9 cellular contexts compared by ENCODE assay signal in genomic region chr5:126595486-126596083, GRCh38. TPM values are rescaled to one million over a fixed set of nuclear protein-coding genes. Genes with fewer than 3 reads are reported as not detected.
DNase-seq lines count a peak whose midpoint lies in the region; ATAC-seq and TF ChIP-seq lines count a peak whose summit lies in the region.
"Had no signal": no experiment of that assay in that cellular context is flagged by ENCODE, and none has a peak within 500 bp of the region (broad histone marks: within the 10 kb centered on the region; RNA-seq: fewer than 3 reads in every experiment).

No MANE protein-coding gene starts in this region.

- no peaks in the 10 kb centered on the region for H3K9me3 Mint-ChIP-seq in activated CD8-positive, alpha-beta memory T cell treated with anti-CD3 and anti-CD28 coated beads, Interleukin-2, amount 10 ng/mL, durations not matched to agents 7 days and 5 days (ENCODE audit: low read depth)

- H3K4me1 ChIP-seq in PC-9 (replicated peaks; ENCODE audit: insufficient read depth) (peaks cover 27% of the 10 kb centered on the region), spleen (peaks cover 0 to 25% (median 23%) of the 10 kb centered on the region in 6 donors)

- H3K9me3 ChIP-seq in PC-9 (ENCODE audit: insufficient read depth, low read depth) = no peaks in the 10 kb centered on the region
- H3K9me3 ChIP-seq in spleen = peaks cover 0 to 5% (median 0%) of the 10 kb centered on the region in 8 donors

- no peak overlapping the region for H3K27ac ChIP-seq in PC-9
- H3K27ac ChIP-seq in spleen = peak overlapping the region in 6 of 8 donors; percentile 26 to 80 (median 72)

- peak; percentile 8 for DNase-seq in activated CD8-positive, alpha-beta memory T cell treated with anti-CD3 and anti-CD28 coated beads, Interleukin-2, amount 10 ng/mL, durations not matched to agents 7 days and 5 days
- DNase-seq in activated CD8-positive, alpha-beta memory T cell treated with anti-CD3 and anti-CD28 coated beads, Interleukin-2, amount 50 U/mL, for 4 hours = no peak
- DNase-seq in PC-9 (no peak), fibroblast of the aortic adventitia (ENCODE audit: low read depth) (no peak), spleen (no peak), OCI-M2 (lab: John Stamatoyannopoulos, UW; ENCODE audit: unreplicated experiment) (no peak), ureter (ENCODE audit: low spot score) (no peak), cerebellar cortex (ENCODE audit: low spot score) (no peak)
- DNase-seq: DND-41 had no signal

- 60 to 64% (median 62%) methylated on average over 21 to 22 of the region's 22 CpGs for WGBS in spleen, 5 donors

- no peak for TF ChIP-seq POLR2A in spleen (IDR thresholded peaks at IDR 0.05)

- peak overlapping the region; percentile 66 for H3K4me3 Mint-ChIP-seq in activated CD8-positive, alpha-beta memory T cell treated with anti-CD3 and anti-CD28 coated beads, Interleukin-2, amount 10 ng/mL, durations not matched to agents 7 days and 5 days

- intact Hi-C loops in PC-9 (cut with micrococcal nuclease; ENCODE audit: unreplicated experiment) = loop anchor here (1.0 to 10.0 kb wide), 4 partner anchors 53 to 243 kb away; partner anchors contain the start of genes GRAMD2B and LMNB1
- intact Hi-C loops in spleen (cut with DNase I; ENCODE audit: low total_unique reads) = no loop called here

- no peaks in the 10 kb centered on the region for H3K9me2 ChIP-seq in PC-9 (ENCODE audit: insufficient read depth)

- H3K36me3 ChIP-seq in PC-9 (ENCODE audit: low read depth) (no peaks in the 10 kb centered on the region), spleen (no peaks in the 10 kb centered on the region)

- no peaks in the 10 kb centered on the region for H3K27me3 ChIP-seq in PC-9 (ENCODE audit: insufficient read depth, low read depth)
- peaks cover 0 to 23% (median 0%) of the 10 kb centered on the region in 7 donors for H3K27me3 ChIP-seq in spleen (replicated peaks in 1 of 7)

- no peak overlapping the region for H3K27ac Mint-ChIP-seq in activated CD8-positive, alpha-beta memory T cell treated with anti-CD3 and anti-CD28 coated beads, Interleukin-2, amount 10 ng/mL, durations not matched to agents 7 days and 5 days

- peak overlapping the region; percentile 97 for H3K4me2 ChIP-seq in PC-9

- peak overlapping the region; percentile 81; the same call in 1 of the 2 replicates for H2AFZ ChIP-seq in PC-9

- H3K79me2 ChIP-seq in PC-9 (ENCODE audit: low read depth) = peaks cover 22% of the 10 kb centered on the region

- TF ChIP-seq CTCF in PC-9 (conservative IDR thresholded peaks at IDR 0.05) = no peak; the same call in 1 of the 2 replicates
- no peak for TF ChIP-seq CTCF in fibroblast of the aortic adventitia (IDR thresholded peaks at IDR 0.05; ENCODE audit: insufficient read depth, low read length)
- peak in 1 of 11 experiments; percentile 2 for TF ChIP-seq CTCF in spleen (IDR thresholded peaks at IDR 0.05 in 8 of 11, conservative IDR thresholded peaks at IDR 0.05 in 3 of 11)

- BruUV-seq in PC-9 (replicated peaks; lab: Mats Ljungman, UMichigan) = no TSS peak

- H4K20me1 ChIP-seq in PC-9 (ENCODE audit: insufficient read depth) = no peaks in the 10 kb centered on the region

- H3K36me3 Mint-ChIP-seq in activated CD8-positive, alpha-beta memory T cell treated with anti-CD3 and anti-CD28 coated beads, Interleukin-2, amount 10 ng/mL, durations not matched to agents 7 days and 5 days = peaks cover 1% of the 10 kb centered on the region

- peaks cover 35% of the 10 kb centered on the region for H3K27me3 Mint-ChIP-seq in activated CD8-positive, alpha-beta memory T cell treated with anti-CD3 and anti-CD28 coated beads, Interleukin-2, amount 10 ng/mL, durations not matched to agents 7 days and 5 days

- peaks cover 18% of the 10 kb centered on the region for H3K4me1 Mint-ChIP-seq in activated CD8-positive, alpha-beta memory T cell treated with anti-CD3 and anti-CD28 coated beads, Interleukin-2, amount 10 ng/mL, durations not matched to agents 7 days and 5 days

- H3F3A ChIP-seq in PC-9 (ENCODE audit: insufficient read depth, low read depth) = peaks cover 18% of the 10 kb centered on the region; the same call in 1 of the 2 replicates

- H3K4me3 ChIP-seq in PC-9 (peak overlapping the region; percentile 68; the same call in 1 of the 2 replicates), fibroblast of the aortic adventitia (ENCODE audit: low read depth, low read length) (peak overlapping the region; percentile 84), spleen (peak overlapping the region; percentile 44 to 76 (median 58))

- CTCF ChIA-PET in activated CD8-positive, alpha-beta memory T cell treated with anti-CD3 and anti-CD28 coated beads, Interleukin-2, amount 10 ng/mL, durations not matched to agents 7 days and 5 days (lab: Charles Lee) = interaction anchor here (0.7 to 1.7 kb wide), 3 partner anchors 15 to 448 kb away, joined by 3 to 4 read pairs (median 3); no protein-coding TSS in a partner anchor
- CTCF ChIA-PET in PC-9 (lab: Charles Lee) = interaction anchor here (0.6 to 1.2 kb wide), 3 partner anchors 56 to 894 kb away, joined by 3 to 14 read pairs (median 9); no protein-coding TSS in a partner anchor

- ATAC-seq in activated CD8-positive, alpha-beta memory T cell treated with anti-CD3 and anti-CD28 coated beads, Interleukin-2, amount 10 ng/mL, durations not matched to agents 7 days and 5 days = no peak

- POLR2A ChIA-PET in PC-9 (lab: Charles Lee; ENCODE audit: unreplicated experiment) = interaction anchor here (1.0 kb wide), 1 partner anchor 10 kb away, joined by 3 read pairs; no protein-coding TSS in a partner anchor

RNA-seq across cellular contexts. Expression of gene ALDH7A1, which starts 0.6 kb away (rescaled TPM):
- 1 to 10 TPM; 2.6 to 2.8 TPM for total RNA-seq in activated CD8-positive, alpha-beta memory T cell treated with anti-CD3 and anti-CD28 coated beads, Interleukin-2, amount 10 ng/mL, durations not matched to agents 7 days and 5 days
- total RNA-seq in PC-9 (2021) = 109 and 111 TPM in 2 replicates
- total RNA-seq in fibroblast of the aortic adventitia (ENCODE audit: low replicate concordance) = 33.6 and 67.5 TPM in 2 replicates
- total RNA-seq in spleen = 10 to 100 TPM in 4 of 7 donors, 1 to 10 TPM in 3; 8.0 to 18.3 (median 13.4) TPM
- 10 to 100 TPM; 10.8 to 13.7 (median 11.6) TPM for polyA plus RNA-seq in spleen
- total RNA-seq in ureter = 78.5 TPM

RNA-seq across cellular contexts. Expression of gene PHAX, which starts 5.2 kb away (rescaled TPM):
- 10 to 100 TPM; 35.6 to 47.1 TPM for total RNA-seq in activated CD8-positive, alpha-beta memory T cell treated with anti-CD3 and anti-CD28 coated beads, Interleukin-2, amount 10 ng/mL, durations not matched to agents 7 days and 5 days
- total RNA-seq in PC-9 (2021) (21.5 and 30.6 TPM in 2 replicates), fibroblast of the aortic adventitia (ENCODE audit: low replicate concordance) (73.2 and 87.9 TPM in 2 replicates), spleen (10 to 100 TPM; 24.4 to 44.5 (median 27.6) TPM), ureter (31.1 TPM)
- polyA plus RNA-seq in spleen = 10 to 100 TPM in 2 of 3 donors, 1 to 10 TPM in 1; 9.8 to 15.1 (median 13.1) TPM
